ENCODE assay signal across 8 cellular contexts in genomic region chr1:26233903-26234643, GRCh38. TPM values are rescaled to one million over a fixed set of nuclear protein-coding genes. Genes with fewer than 3 reads are reported as not detected.
DNase-seq lines count a peak whose midpoint lies in the region; ATAC-seq, FAIRE-seq and TF ChIP-seq lines count a peak whose summit lies in the region.

CEP85 (plus strand) TSS chr1:26234200; CDS start chr1:26239784, 5,584 bp downstream.

- DNase-seq in AG08396 (ENCODE audit: low spot score) = peak; percentile 100
- DNase-seq in NCI-H2227 treated with DMSO at 0.1 percent for 48 hours (lab: John Stamatoyannopoulos, UW) = peak; percentile 99
- DNase-seq in bronchial epithelial cell (ENCODE audit: low read depth) = peak; percentile 92

- H3K9me3 ChIP-seq in iPS-20b (ENCODE audit: insufficient read depth, low read depth, low read length) = no peaks in the 10 kb centered on the region

- peaks cover 3% of the 10 kb centered on the region; the same call in 1 of the 2 replicates for H3K4me1 ChIP-seq in iPS-20b (ENCODE audit: insufficient read depth, low read length)

- H3K27me3 ChIP-seq in bronchial epithelial cell (ENCODE audit: control insufficient read depth, insufficient read depth, low read length) = no peaks in the 10 kb centered on the region
- H3K27me3 ChIP-seq in iPS-20b (ENCODE audit: insufficient read depth, low read length) = no peaks in the 10 kb centered on the region

- peak within 1 kb of the TSS; percentile 86 for H3K4me3 ChIP-seq in WI38 (ENCODE audit: low read depth, low read length)
- peak within 1 kb of the TSS; percentile 78 for H3K4me3 ChIP-seq in bronchial epithelial cell (ENCODE audit: low read depth, low read length)
- H3K4me3 ChIP-seq in iPS-20b (ENCODE audit: low read length) = peak within 1 kb of the TSS; percentile 93
- H3K4me3 ChIP-seq in skin epidermis = peak within 1 kb of the TSS; percentile 46 to 83 (median 71)

- H3K36me3 ChIP-seq in bronchial epithelial cell (ENCODE audit: control insufficient read depth, insufficient read depth, low read length) (no peaks in the 10 kb centered on the region), iPS-20b (ENCODE audit: insufficient read depth, low read depth, low read length) (no peaks in the 10 kb centered on the region)

- H3K27ac ChIP-seq in iPS-20b (ENCODE audit: low read length) (peak within 1 kb of the TSS; percentile 20), skin epidermis (peak within 1 kb of the TSS; percentile 16 to 92 (median 84))

- TF ChIP-seq CTCF in WI38 (IDR thresholded peaks at IDR 0.05; ENCODE audit: low read depth, low read length) = peak; percentile 67
- peak; percentile 96 for TF ChIP-seq CTCF in bronchial epithelial cell (IDR thresholded peaks at IDR 0.05; ENCODE audit: insufficient read depth, low read length, severe bottlenecking)

- ATAC-seq in GM18909 (IDR thresholded peaks at IDR 0.05; ENCODE audit: poor library complexity, unreplicated experiment) = peak; percentile 91
- peak; percentile 93 for ATAC-seq in HG03175 (IDR thresholded peaks at IDR 0.05; ENCODE audit: unreplicated experiment)

- peak; percentile 70 for FAIRE-seq in bronchial epithelial cell (lab: Jason Lieb, UNC)

- H3K9ac ChIP-seq in iPS-20b (ENCODE audit: low read depth, low read length) = peak within 1 kb of the TSS; percentile 85

RNA-seq across cellular contexts. Expression of gene CEP85, which starts in this region (rescaled TPM):
- 8.1 and 8.4 TPM in 2 replicates for total RNA-seq in bronchial epithelial cell

Comparison
In these comparisons a context has a peak if more than half of its experiments do, and no peak if none do; other contexts are left out.
1. Peak in every context shown above with its lines: DNase-seq, ATAC-seq, H3K4me3 ChIP-seq and H3K27ac ChIP-seq.